Comparison of ENCODE assay signal across 8 cellular contexts in the genomic region with DNA sequence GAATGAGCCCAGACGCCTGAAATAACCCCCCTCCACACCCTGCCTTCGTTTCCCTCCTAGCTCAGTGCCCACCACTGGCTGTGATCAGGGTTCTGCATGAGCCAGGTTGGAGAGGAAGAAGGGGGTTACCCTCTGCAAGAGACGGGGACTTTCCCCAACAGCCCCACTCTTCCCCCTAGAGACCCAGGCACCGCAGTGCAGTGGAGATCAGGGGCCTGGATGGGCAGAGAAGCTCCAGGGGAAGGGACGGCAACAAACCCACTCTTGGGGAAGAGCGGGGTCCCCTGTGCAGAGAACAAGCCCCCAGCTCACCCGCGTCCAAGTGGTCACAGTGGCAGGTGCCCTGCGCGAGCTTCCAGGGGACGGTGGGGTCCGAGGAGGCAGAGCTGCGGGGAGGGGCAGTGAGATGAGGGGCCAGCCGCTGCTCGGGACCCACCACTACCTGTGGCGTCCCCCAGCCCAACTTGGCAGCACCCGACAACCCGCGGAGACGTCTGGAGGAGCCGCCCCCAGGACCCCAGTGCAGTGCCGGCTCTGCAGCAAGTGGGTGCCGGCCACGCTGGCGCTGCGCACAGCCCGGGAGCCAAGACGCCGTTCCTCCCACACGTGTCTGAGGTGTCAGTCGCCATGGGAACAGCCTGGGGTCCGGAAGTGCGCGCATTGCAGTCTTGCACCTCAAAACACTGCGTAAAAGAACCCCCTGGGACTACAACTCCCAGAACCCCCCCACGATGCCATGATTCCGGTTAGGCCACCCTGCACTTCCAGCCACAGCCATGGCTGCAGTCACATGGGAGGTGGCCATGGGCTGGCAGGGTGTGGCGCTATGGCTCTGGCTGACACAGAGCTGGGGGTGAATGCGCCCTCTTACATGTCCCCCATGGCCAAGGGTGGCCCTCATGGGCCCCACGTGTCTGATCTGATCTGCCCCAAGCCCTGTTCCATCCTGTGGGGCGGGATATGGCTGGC. TPM values are rescaled to one million over a fixed set of nuclear protein-coding genes. Genes with fewer than 3 reads are reported as not detected.
A peak's percentile ranks its signal among the peaks of the same experiment; 100 is the strongest.
DNase-seq lines count a peak whose midpoint lies in the region; ATAC-seq and FAIRE-seq lines count a peak whose summit lies in the region.

No MANE protein-coding gene starts in this region.

- FAIRE-seq in frontal cortex (lab: Jason Lieb, UNC) = no peak

- DNase-seq in Ammon's horn (ENCODE audit: low spot score) (peak; percentile 64), frontal cortex (ENCODE audit: low spot score in 2 of 2) (peak; percentile 38 to 40), SW480 (ENCODE audit: low spot score) (no peak), NCI-H2029 (lab: John Stamatoyannopoulos, UW) (no peak)
- DNase-seq in activated CD8-positive, alpha-beta memory T cell treated with anti-CD3 and anti-CD28 coated beads, Interleukin-2, amount 50 U/mL, for 24 hours (ENCODE audit: extremely low read depth) = peak; percentile 17
- DNase-seq in stimulated activated CD8-positive, alpha-beta memory T cell treated with anti-CD3 and anti-CD28 coated beads, Interleukin-2, amount 100 ng/mL, for 48 hours (ENCODE audit: low read depth in 2 of 2) = peak; percentile 32 to 61

- ATAC-seq in HG02938 (IDR thresholded peaks at IDR 0.05; ENCODE audit: unreplicated experiment) (peak; percentile 79), HG03565 (IDR thresholded peaks at IDR 0.05; ENCODE audit: unreplicated experiment) (no peak)

RNA-seq across cellular contexts. Expression of gene WIPI2, which starts 45.8 kb away (rescaled TPM):
- 40.4 TPM for total RNA-seq in frontal cortex

Comparison
In these comparisons a context has a peak if more than half of its experiments do, and no peak if none do; other contexts are left out.
1. DNase-seq: peak in Ammon's horn (single experiment), activated CD8-positive, alpha-beta memory T cell treated with anti-CD3 and anti-CD28 coated beads, Interleukin-2, amount 50 U/mL, for 24 hours (single experiment), frontal cortex (2 of 2) and stimulated activated CD8-positive, alpha-beta memory T cell treated with anti-CD3 and anti-CD28 coated beads, Interleukin-2, amount 100 ng/mL, for 48 hours (2 of 2); none in SW480 (single experiment) and NCI-H2029 (single experiment).